ENCODE assay signal across 12 cellular contexts in the genomic region with DNA sequence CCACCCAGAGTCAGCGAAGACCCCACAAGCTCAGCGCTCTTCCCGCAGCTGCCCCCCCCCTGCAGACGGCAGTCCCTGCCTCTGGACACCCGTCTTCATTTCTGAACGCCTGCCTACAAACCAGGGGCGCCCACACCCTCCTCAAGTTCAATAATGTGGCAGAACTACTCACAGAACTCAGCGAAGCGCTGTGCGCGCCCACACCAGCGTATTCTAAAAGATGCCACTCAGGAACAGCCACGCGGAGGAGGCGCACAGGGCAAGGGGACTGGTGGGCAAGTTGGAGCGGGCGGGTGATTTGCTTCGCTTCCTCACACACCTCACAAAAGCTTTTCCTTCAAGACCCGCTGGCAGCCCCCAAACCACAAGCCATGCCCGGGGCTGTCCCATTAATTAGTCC. TPM values are rescaled to one million over a fixed set of nuclear protein-coding genes. Genes with fewer than 3 reads are reported as not detected.
DNase-seq lines count a peak whose midpoint lies in the region; FAIRE-seq and TF ChIP-seq lines count a peak whose summit lies in the region.
"Not testable (repeated sequence)": the region's sequence is repeated elsewhere in the genome, so short reads cannot be mapped to it uniquely, and the experiment has no call there.
"Had no signal": no experiment of that assay in that cellular context is flagged by ENCODE, and none has a peak within 500 bp of the region (broad histone marks: within the 10 kb centered on the region; RNA-seq: fewer than 3 reads in every experiment).

No MANE protein-coding gene starts in this region.

- not testable (repeated sequence) for H3K36me3 ChIP-seq in HUES6 (ENCODE audit: control insufficient read depth, insufficient read depth, low read length); endodermal cell (ENCODE audit: control insufficient read depth, insufficient read depth, low read length); keratinocyte (ENCODE audit: control insufficient read depth in 2 of 2, extremely low read depth in 1 of 2, insufficient read depth in 2 of 2, low read length in 2 of 2); neural progenitor cell

- POLR2A ChIA-PET in AG04449 (lab: Yijun Ruan, JAX), result not testable (repeated sequence)

- peaks cover 38% of the 10 kb centered on the region for H3K79me2 ChIP-seq in keratinocyte (ENCODE audit: control insufficient read depth, insufficient read depth, low read length)
- H3K79me2 ChIP-seq in neural progenitor cell (ENCODE audit: low read depth), result not testable (repeated sequence)

- H3K27me3 ChIP-seq in HUES6 (ENCODE audit: control insufficient read depth, insufficient read depth, low read length); endodermal cell (ENCODE audit: control insufficient read depth, insufficient read depth, low read length, poor library complexity, severe bottlenecking); keratinocyte (ENCODE audit: control insufficient read depth, extremely low read depth, insufficient read depth, low read length); neural progenitor cell: not testable (repeated sequence)

- not testable (repeated sequence) for TF ChIP-seq CTCF in AG04449 (IDR thresholded peaks at IDR 0.05; ENCODE audit: insufficient read depth, low read length, missing control alignments); endodermal cell (conservative IDR thresholded peaks at IDR 0.05); glutamatergic neuron (IDR thresholded peaks at IDR 0.05; ENCODE audit: partially characterized antibody, unreplicated experiment); keratinocyte (optimal IDR thresholded peaks at IDR 0.05 in 1 of 3, IDR thresholded peaks at IDR 0.05 in 1 of 3, conservative IDR thresholded peaks at IDR 0.05 in 1 of 3; ENCODE audit: extremely low read depth in 1 of 3, insufficient read depth in 2 of 3, low read length in 3 of 3); neural progenitor cell (IDR thresholded peaks at IDR 0.05)

- not testable (repeated sequence) for H3K27me3 Mint-ChIP-seq in endodermal cell (ENCODE audit: insufficient read depth); glutamatergic neuron (ENCODE audit: unreplicated experiment); neural progenitor cell (ENCODE audit: insufficient read depth, low read depth)

- H3K27ac ChIP-seq in HUES6 (ENCODE audit: low read depth, low read length); endodermal cell (ENCODE audit: low read depth, low read length); neural progenitor cell; skin epidermis: not testable (repeated sequence)
- H3K27ac ChIP-seq in keratinocyte (ENCODE audit: control insufficient read depth, insufficient read depth, low read length), result peak overlapping the region; percentile 71

- peaks cover 16% of the 10 kb centered on the region for H3K36me3 Mint-ChIP-seq in endodermal cell (ENCODE audit: low read depth)
- H3K36me3 Mint-ChIP-seq in glutamatergic neuron (ENCODE audit: unreplicated experiment); neural progenitor cell: not testable (repeated sequence)

- peak overlapping the region; percentile 54 for H3K4me3 ChIP-seq in AG04449 (ENCODE audit: low read depth, low read length)
- H3K4me3 ChIP-seq in HUES6 (ENCODE audit: low read depth, low read length), result peak overlapping the region; percentile 70
- peak overlapping the region; percentile 80 for H3K4me3 ChIP-seq in endodermal cell (ENCODE audit: low read length)
- H3K4me3 ChIP-seq in keratinocyte (ENCODE audit: control insufficient read depth in 2 of 3, extremely low read depth in 1 of 3, insufficient read depth in 2 of 3, low read depth in 1 of 3, low read length in 3 of 3), result peak overlapping the region; percentile 54 to 84 (median 79)
- not testable (repeated sequence) for H3K4me3 ChIP-seq in neural progenitor cell
- peak overlapping the region in 6 of 7 experiments; percentile 24 to 54 (median 42) for H3K4me3 ChIP-seq in skin epidermis

- H3K27ac Mint-ChIP-seq in endodermal cell, result peak overlapping the region; percentile 18
- H3K27ac Mint-ChIP-seq in glutamatergic neuron (ENCODE audit: unreplicated experiment); neural progenitor cell: not testable (repeated sequence)

- H3K9me3 ChIP-seq in HUES6 (ENCODE audit: control insufficient read depth, insufficient read depth, low read depth, low read length), result peaks cover 16% of the 10 kb centered on the region; the same call in 1 of the 2 replicates
- H3K9me3 ChIP-seq in endodermal cell (ENCODE audit: control insufficient read depth, low read length), result peaks cover 58% of the 10 kb centered on the region
- H3K9me3 ChIP-seq in keratinocyte (ENCODE audit: control insufficient read depth, low read depth, low read length); neural progenitor cell (ENCODE audit: low read depth): not testable (repeated sequence)

- CTCF ChIA-PET in AG04449 (lab: Yijun Ruan, JAX), result not testable (repeated sequence)

- not testable (repeated sequence) for H3F3A ChIP-seq in neural progenitor cell (ENCODE audit: low read depth)

- peak overlapping the region; percentile 75 for H3K4me3 Mint-ChIP-seq in endodermal cell
- H3K4me3 Mint-ChIP-seq in glutamatergic neuron (ENCODE audit: unreplicated experiment), result peak overlapping the region; percentile 91
- peak overlapping the region; percentile 43 for H3K4me3 Mint-ChIP-seq in neural progenitor cell

- H3K9me1 ChIP-seq in keratinocyte (ENCODE audit: control insufficient read depth, extremely low read depth, insufficient read depth, low read length), result not testable (repeated sequence)

- H3K4me1 ChIP-seq in HUES6 (ENCODE audit: control insufficient read depth, insufficient read depth, low read length); endodermal cell (ENCODE audit: control insufficient read depth, insufficient read depth, low read length); keratinocyte (ENCODE audit: control insufficient read depth, extremely low read depth, insufficient read depth, low read length); neural progenitor cell: not testable (repeated sequence)

- dilution Hi-C loops in keratinocyte (cut with MboI; ENCODE audit: extremely low pct_ligation_motif_present, low sequenced_read_pairs), result not testable (repeated sequence)

- not testable (repeated sequence) for H4K20me1 ChIP-seq in keratinocyte (ENCODE audit: control insufficient read depth, extremely low read depth, insufficient read depth, low read length); neural progenitor cell (ENCODE audit: low read depth)

- WGBS in endodermal cell (ENCODE audit: insufficient coverage in 1 of 2, insufficient read length in 1 of 2), 2 experiments, result 38 to 61% methylated on average over 15 to 20 of the region's 20 CpGs

- not testable (repeated sequence) for FAIRE-seq in keratinocyte (lab: Jason Lieb, UNC)

- H3K9ac ChIP-seq in HUES6 (ENCODE audit: low read length), result peak overlapping the region; percentile 61
- H3K9ac ChIP-seq in endodermal cell (ENCODE audit: extremely low read depth, low read length, poor library complexity, severe bottlenecking), result peak overlapping the region; percentile 47
- peak overlapping the region; percentile 83 for H3K9ac ChIP-seq in keratinocyte (ENCODE audit: control insufficient read depth, extremely low read depth, insufficient read depth, low read length)
- not testable (repeated sequence) for H3K9ac ChIP-seq in neural progenitor cell

- peak overlapping the region; percentile 94 for H2AFZ ChIP-seq in keratinocyte (ENCODE audit: control insufficient read depth, low read length)
- not testable (repeated sequence) for H2AFZ ChIP-seq in neural progenitor cell (replicated peaks)

- H3K4me2 ChIP-seq in keratinocyte (ENCODE audit: control insufficient read depth, extremely low read depth, insufficient read depth, low read depth, low read length), result peak overlapping the region; percentile 74
- not testable (repeated sequence) for H3K4me2 ChIP-seq in neural progenitor cell

- H3K4me1 Mint-ChIP-seq in endodermal cell; glutamatergic neuron (ENCODE audit: low read depth, unreplicated experiment); neural progenitor cell: not testable (repeated sequence)

- H3K9me3 Mint-ChIP-seq in endodermal cell (peaks cover 69% of the 10 kb centered on the region), neural progenitor cell (peaks cover 38% of the 10 kb centered on the region)
- H3K9me3 Mint-ChIP-seq in glutamatergic neuron (ENCODE audit: unreplicated experiment), result not testable (repeated sequence)

- not testable (repeated sequence) for DNase-seq in AG04449 (ENCODE audit: low read depth, low spot score); endodermal cell; keratinocyte (ENCODE audit: low read depth, low spot score); neural progenitor cell (ENCODE audit: low spot score)
- DNase-seq in astrocyte of the hippocampus (ENCODE audit: low read depth, low spot score), result peak; percentile 2
- DNase-seq in glutamatergic neuron, result peak; percentile 16

RNA-seq across cellular contexts. Expression of a gene that starts 0.8 kb away (rescaled TPM):
- total RNA-seq in endodermal cell, result 10 to 100 TPM in 1 of 2 donors, 1 to 10 TPM in 1; 8.6 to 23.4 TPM
- 1.1 TPM for polyA plus RNA-seq in endodermal cell (2013, experiment 1 of 2)
- polyA plus RNA-seq in endodermal cell (2013, experiment 2 of 2), result 1.7 TPM
- total RNA-seq in glutamatergic neuron (ENCODE audit: unreplicated experiment), result 1.3 TPM
- polyA plus RNA-seq in keratinocyte, result 0.40 to 1.2 TPM (median 0.51 TPM) in 3 replicates
- polyA plus RNA-seq in keratinocyte (2011; ENCODE audit: low read depth), result not detected
- polyA plus RNA-seq in keratinocyte (2011; cell fraction: cytosol; rRNA removed), result 0.16 and 0.28 TPM in 2 replicates
- 1.2 TPM in 2 replicates for polyA plus RNA-seq in keratinocyte (2011; cell fraction: nucleus; rRNA removed)
- polyA plus RNA-seq in keratinocyte (2012; ENCODE audit: low replicate concordance), result 0.48 and 0.74 TPM in 2 replicates
- 0.30 to 2.2 TPM in 2 of 3 replicates, not detected in the other for polyA minus RNA-seq in keratinocyte
- polyA minus RNA-seq in keratinocyte (2011; cell fraction: cytosol; rRNA and poly(A)+ RNA removed), result 0.96 TPM
- 0.53 and 2.7 TPM in 2 replicates for polyA minus RNA-seq in keratinocyte (2011; cell fraction: nucleus; rRNA and poly(A)+ RNA removed)
- not detected in 2 replicates for total RNA-seq in neural progenitor cell (ENCODE audit: low replicate concordance)
- total RNA-seq: activated T-helper 17 cell treated with anti-CD3 and anti-CD28 coated beads, Interleukin-2, amount 50 U/mL, for 72 hours; left lobe of liver; T-helper 2 cell treated with Interferon-gamma antibody and Interleukin-4, amounts not matched to agents 100 ng/mL and 5 ng/mL, for 36 hours had no signal
- polyA plus RNA-seq: fibroblast of lung had no signal

RNA-seq across cellular contexts. Expression of a gene that starts 33.1 kb away (rescaled TPM):
- total RNA-seq in endodermal cell, result 10 to 100 TPM; 42.9 to 43.7 TPM
- polyA plus RNA-seq in endodermal cell (2013, experiment 1 of 2), result 17.6 TPM
- 18.8 TPM for polyA plus RNA-seq in endodermal cell (2013, experiment 2 of 2)
- 22.0 TPM for total RNA-seq in glutamatergic neuron (ENCODE audit: unreplicated experiment)
- polyA plus RNA-seq in keratinocyte, result 2.0 to 3.7 TPM (median 3.3 TPM) in 3 replicates
- polyA plus RNA-seq in keratinocyte (2011; ENCODE audit: low read depth), result 4.0 TPM
- polyA plus RNA-seq in keratinocyte (2011; cell fraction: cytosol; rRNA removed), result 0.43 and 1.0 TPM in 2 replicates
- polyA plus RNA-seq in keratinocyte (2011; cell fraction: nucleus; rRNA removed), result 9.2 and 9.6 TPM in 2 replicates
- 1.8 and 3.1 TPM in 2 replicates for polyA plus RNA-seq in keratinocyte (2012; ENCODE audit: low replicate concordance)
- 0.33 to 10.0 TPM (median 4.2 TPM) in 3 replicates for polyA minus RNA-seq in keratinocyte
- 1.9 TPM for polyA minus RNA-seq in keratinocyte (2011; cell fraction: cytosol; rRNA and poly(A)+ RNA removed)
- 7.3 and 18.0 TPM in 2 replicates for polyA minus RNA-seq in keratinocyte (2011; cell fraction: nucleus; rRNA and poly(A)+ RNA removed)
- 43.2 and 60.5 TPM in 2 replicates for total RNA-seq in neural progenitor cell (ENCODE audit: low replicate concordance)
